Comparison of ENCODE assay signal across 25 cellular contexts in genomic region chr11:10429526-10429925, GRCh38. TPM values are rescaled to one million over a fixed set of nuclear protein-coding genes. Genes with fewer than 3 reads are reported as not detected.
DNase-seq lines count a peak whose midpoint lies in the region; ATAC-seq, FAIRE-seq and TF ChIP-seq lines count a peak whose summit lies in the region.
"Had no signal": no experiment of that assay in that cellular context is flagged by ENCODE, and none has a peak within 500 bp of the region (broad histone marks: within the 10 kb centered on the region; RNA-seq: fewer than 3 reads in every experiment).

No MANE protein-coding gene starts in this region.

- TF ChIP-seq RAD21 in HCT116 (IDR thresholded peaks at IDR 0.05; ENCODE audit: low read depth) (0 out of 2 replicates have a peak, but pooled peaks have one; percentile 21), K562 (CRISPR knock-in tag; conservative IDR thresholded peaks at IDR 0.05 in 1 of 2, IDR thresholded peaks at IDR 0.05 in 1 of 2) (no peak)

- POLR2A ChIA-PET in A673 (lab: Charles Lee; ENCODE audit: low non-redundant PET) (no interaction called here), HCT116 (lab: Charles Lee) (interaction anchor here (0.9 to 1.3 kb wide), 2 partner anchors 11 to 25 kb away, joined by 3 to 4 read pairs; partner anchors contain the start of gene AMPD3), K562 (lab: Yijun Ruan, JAX) (interaction anchor here (0.7 to 1.7 kb wide), 3 partner anchors 9 to 25 kb away, joined by 3 to 6 read pairs (median 4); partner anchors contain the start of gene AMPD3)

- no peak for FAIRE-seq in K562 (lab: Jason Lieb, UNC)
- FAIRE-seq: A204.1, GM12891, GM18507, HTR-8/SVneo had no signal

- ATAC-seq in HCT116 (no peak), K562 (no peak)
- ATAC-seq: Panc1, SK-N-SH treated with all-trans-retinoic acid at 6 μM for 48 hours had no signal

- H3K4me1 ChIP-seq in A673 (ENCODE audit: insufficient read depth, low read length, poor library complexity, severe bottlenecking) (no peaks in the 10 kb centered on the region), HCT116 (ENCODE audit: control insufficient read depth in 1 of 2, insufficient read depth in 2 of 2, low read length in 2 of 2) (no peaks in the 10 kb centered on the region), K562 (replicated peaks in 1 of 2; ENCODE audit: control insufficient read depth in 2 of 2, insufficient read depth in 2 of 2, low read length in 2 of 2) (no peaks in the 10 kb centered on the region), stomach (no peaks in the 10 kb centered on the region)
- H3K4me1 ChIP-seq: BE2C had no signal

- H3K27ac ChIP-seq in A673 (ENCODE audit: low read depth, low read length, poor library complexity, severe bottlenecking) (no peak overlapping the region), HCT116 (ENCODE audit: low read depth, low read length) (no peak overlapping the region), K562 (ENCODE audit: extremely low read depth, low read depth, low read length) (no peak overlapping the region), stomach (no peak overlapping the region)
- H3K27ac ChIP-seq: GM23248 had no signal

- H4K20me1 ChIP-seq in HCT116 (ENCODE audit: insufficient read depth) = no peaks in the 10 kb centered on the region
- H4K20me1 ChIP-seq in K562 (replicated peaks; ENCODE audit: control insufficient read depth, insufficient read depth, low read length) = no peaks in the 10 kb centered on the region

- H3K9me2 ChIP-seq in HCT116 (ENCODE audit: insufficient read depth) = no peaks in the 10 kb centered on the region

- CTCF ChIA-PET in A673 (lab: Charles Lee) = no interaction called here
- CTCF ChIA-PET in HCT116 (lab: Charles Lee) = interaction anchor here (1.0 to 1.1 kb wide), 2 partner anchors 13 to 25 kb away, joined by 3 read pairs; partner anchors contain the start of gene AMPD3
- CTCF ChIA-PET in K562 (lab: Yijun Ruan, JAX; ENCODE audit: low intra/inter-chr PET ratio) = no interaction called here

- no peaks in the 10 kb centered on the region for H3K36me3 ChIP-seq in A673 (ENCODE audit: insufficient read depth, low read length, poor library complexity, severe bottlenecking)
- no peaks in the 10 kb centered on the region for H3K36me3 ChIP-seq in HCT116 (ENCODE audit: control insufficient read depth in 1 of 2, insufficient read depth in 2 of 2, low read length in 2 of 2)
- H3K36me3 ChIP-seq in K562 (ENCODE audit: control insufficient read depth, insufficient read depth, low read length) = no peaks in the 10 kb centered on the region
- H3K36me3 ChIP-seq in stomach = no peaks in the 10 kb centered on the region
- H3K36me3 ChIP-seq: BE2C had no signal

- intact Hi-C loops in A673 (cut with micrococcal nuclease; ENCODE audit: unreplicated experiment) (no loop called here), HCT116 (cut with micrococcal nuclease) (no loop called here), K562 (cut with micrococcal nuclease) (no loop called here), stomach (cut with DNase I; ENCODE audit: low total_unique reads) (no loop called here)

- no peak for TF ChIP-seq EP300 in K562 (IDR thresholded peaks at IDR 0.05; ENCODE audit: low read length)
- TF ChIP-seq EP300 in stomach (IDR thresholded peaks at IDR 0.05) = no peak

- no peaks in the 10 kb centered on the region for H3K9me1 ChIP-seq in K562 (ENCODE audit: control insufficient read depth, insufficient read depth, low read length)

- WGBS in K562 (ENCODE audit: insufficient coverage, low coverage, missing lambda C conversion rate) = 8% methylated on average over 2 of the region's 2 CpGs
- WGBS in stomach, 5 donors = 87 to 98% (median 94%) methylated on average over 2 of the region's 2 CpGs

- peak; percentile 38 for DNase-seq in A673 (ENCODE audit: low spot score)
- DNase-seq in HCT116 (ENCODE audit: low read depth, low spot score) = no peak
- peak; percentile 94 for DNase-seq in NCI-H524 treated with DMSO at 0.1 percent for 48 hours (lab: John Stamatoyannopoulos, UW)
- no peak for DNase-seq in K562 (ENCODE audit: extremely low read depth in 1 of 4, low spot score in 3 of 4)
- DNase-seq in HuH-7.5 (ENCODE audit: low spot score) = no peak
- DNase-seq in stomach = no peak
- DNase-seq in retina = no peak
- DNase-seq: BE2C, DMS 273 treated with DMSO at 0.1 percent for 48 hours, DMS79 treated with DMSO at 0.1 percent for 48 hours, GM23248, HCEC 1CT, Karpas-422, NCI-H1417 treated with DMSO at 0.1 percent for 48 hours, NCI-H1930, NCI-H2171, NCI-H345, NCI-H526, SIG-M5 had no signal

- H3K9ac ChIP-seq in HCT116 (ENCODE audit: low read length) = no peak overlapping the region
- no peak overlapping the region for H3K9ac ChIP-seq in K562 (ENCODE audit: insufficient read depth in 1 of 2, low read depth in 2 of 2, low read length in 2 of 2)
- H3K9ac ChIP-seq: GM23248 had no signal

- H3K27me3 ChIP-seq in A673 (replicated peaks; ENCODE audit: insufficient read depth, low read depth, low read length, poor library complexity) (no peaks in the 10 kb centered on the region), HCT116 (ENCODE audit: insufficient read depth, low read length) (no peaks in the 10 kb centered on the region), K562 (ENCODE audit: control insufficient read depth in 2 of 2, insufficient read depth in 2 of 2, low read length in 2 of 2) (peaks cover 0 to 5% of the 10 kb centered on the region in 2 experiments; a peak in 2 of 5 replicates), stomach (peaks cover 0 to 22% (median 3%) of the 10 kb centered on the region in 3 donors)
- H3K27me3 ChIP-seq: BE2C had no signal

- RAD21 ChIA-PET in HCT116 (lab: Charles Lee; ENCODE audit: low non-redundant PET in 1 of 2, low total read pairs in 2 of 2, uncharacterized antibody in 2 of 2, unreplicated experiment in 2 of 2) = no interaction called here

- BruUV-seq in A673 (replicated peaks; lab: Mats Ljungman, UMichigan) (no TSS peak), HCT116 (replicated peaks; lab: Mats Ljungman, UMichigan) (no TSS peak), K562 (replicated peaks; lab: Mats Ljungman, UMichigan) (no TSS peak)

- in situ Hi-C loops in K562 (cut with MboI) = no loop called here

- H3K79me2 ChIP-seq in HCT116 (ENCODE audit: insufficient read depth, low read length) (no peaks in the 10 kb centered on the region), K562 (ENCODE audit: control insufficient read depth, insufficient read depth, low read length) (no peaks in the 10 kb centered on the region)

- H3K4me2 ChIP-seq in HCT116 (ENCODE audit: low read length) = no peak overlapping the region
- H3K4me2 ChIP-seq in K562 (ENCODE audit: insufficient read depth, low read length) = no peak overlapping the region

- H3K9me3 ChIP-seq in A673 (ENCODE audit: low read depth, low read length, poor library complexity, severe bottlenecking) = no peaks in the 10 kb centered on the region
- no peaks in the 10 kb centered on the region for H3K9me3 ChIP-seq in HCT116 (ENCODE audit: control insufficient read depth in 1 of 2, insufficient read depth in 1 of 2, low read depth in 1 of 2, low read length in 2 of 2)
- H3K9me3 ChIP-seq in K562 (replicated peaks; ENCODE audit: control insufficient read depth, insufficient read depth, low read depth, low read length) = no peaks in the 10 kb centered on the region
- H3K9me3 ChIP-seq in stomach = peaks cover 0 to 5% (median 0%) of the 10 kb centered on the region in 4 donors
- H3K9me3 ChIP-seq: BE2C had no signal

- no peak for TF ChIP-seq CTCF in A673 (conservative IDR thresholded peaks at IDR 0.05; ENCODE audit: low read depth, low read length)
- no peak for TF ChIP-seq CTCF in HCT116 (IDR thresholded peaks at IDR 0.05 in 2 of 3, conservative IDR thresholded peaks at IDR 0.05 in 1 of 3; ENCODE audit: borderline replicate concordance in 1 of 3, insufficient read depth in 1 of 3, low read depth in 2 of 3, low read length in 2 of 3)
- TF ChIP-seq CTCF in K562 (IDR thresholded peaks at IDR 0.05 in 2 of 3, conservative IDR thresholded peaks at IDR 0.05 in 1 of 3; ENCODE audit: insufficient read depth in 2 of 3, low read depth in 1 of 3, low read length in 3 of 3) = no peak
- no peak for TF ChIP-seq CTCF in stomach (IDR thresholded peaks at IDR 0.05)

- no peak overlapping the region for H3K4me3 ChIP-seq in A673 (ENCODE audit: low read depth, low read length, poor library complexity, severe bottlenecking)
- no peak overlapping the region for H3K4me3 ChIP-seq in HCT116 (replicated peaks in 1 of 2; ENCODE audit: low read depth in 1 of 2, low read length in 2 of 2)
- H3K4me3 ChIP-seq in K562 = no peak overlapping the region
- no peak overlapping the region for H3K4me3 ChIP-seq in stomach
- H3K4me3 ChIP-seq: GM23248 had no signal

- TF ChIP-seq POLR2A in HCT116 (IDR thresholded peaks at IDR 0.05; ENCODE audit: borderline replicate concordance, extremely low read depth, insufficient read depth, insufficient read length) (no peak), K562 (conservative IDR thresholded peaks at IDR 0.05) (no peak), stomach (IDR thresholded peaks at IDR 0.05) (no peak)

- H2AFZ ChIP-seq in HCT116 (ENCODE audit: low read depth, low read length, poor library complexity, severe bottlenecking) (no peak overlapping the region), K562 (ENCODE audit: low read depth, low read length) (0 out of 2 replicates have a peak overlapping the region, but pooled peaks have one; percentile 20)
- H2AFZ ChIP-seq: GM23248 had no signal

TF ChIP-seq in K562, 482 proteins besides CTCF, POLR2A, EP300 and RAD21 (continues in another document):
- TF ChIP-seq ZNF217 (CRISPR knock-in tag; IDR thresholded peaks at IDR 0.05) (no peak), ZNF143 (CRISPR knock-in tag; IDR thresholded peaks at IDR 0.05) (no peak)

RNA-seq across cellular contexts. Expression of gene AMPD3, which starts 25.5 kb away (rescaled TPM):
- total RNA-seq in A673 (2021) (0.19 and 0.42 TPM in 2 replicates), HCT116 (2021; ENCODE audit: unreplicated experiment) (25.9 TPM), K562 (2014; rRNA removed) (11.2 and 14.2 TPM in 2 replicates), K562 (2014; rRNA removed; fragmentation: Illumina TruSeq; extraction: Trizol) (7.1 and 7.8 TPM in 2 replicates), K562 (2015; rRNA removed; fragmentation: Illumina TruSeq; extraction: Trizol) (6.1 and 7.2 TPM in 2 replicates), K562 (2021) (17.3 and 17.9 TPM in 2 replicates), stomach (10 to 100 TPM in 3 of 5 donors, 1 to 10 TPM in 2; 7.7 to 20.4 (median 14.2) TPM)
- polyA plus RNA-seq in HCT116 (2012) = 10.8 and 12.3 TPM in 2 replicates
- total RNA-seq in K562 (2011; cell fraction: chromatin; rRNA removed; ENCODE audit: low replicate concordance) = 55.3 and 77.7 TPM in 2 replicates
- 41.2 and 45.5 TPM in 2 replicates for total RNA-seq in K562 (2011; cell fraction: nucleolus; rRNA removed)
- 42.5 and 52.8 TPM in 2 replicates for total RNA-seq in K562 (2011; cell fraction: nucleoplasm; rRNA removed)
- polyA plus RNA-seq in K562 (2011; rRNA removed) (22.2 and 23.6 TPM in 2 replicates), K562 (2014; fragmentation: Illumina TruSeq; extraction: Trizol) (15.3 and 19.7 TPM in 2 replicates), K562 (2014; fragmentation: Nextera tagmentation; extraction: Ambion mirVana) (1 to 10 TPM; 4.4 to 6.0 TPM), K562 (2014; rRNA removed) (12.8 and 13.4 TPM in 2 replicates), stomach (1 to 10 TPM; 4.1 to 6.6 (median 5.2) TPM)
- 17.5 and 39.4 TPM in 2 replicates for polyA plus RNA-seq in K562 (2011; cell fraction: cytosol; rRNA removed)
- polyA plus RNA-seq in K562 (2011; cell fraction: nucleus; rRNA removed) = 47.3 and 74.7 TPM in 2 replicates
- 10.7 and 13.0 TPM in 2 replicates for polyA plus RNA-seq in K562 (2012)
- 13.6 and 15.4 TPM in 2 replicates for polyA minus RNA-seq in K562 (2011; rRNA and poly(A)+ RNA removed)
- polyA minus RNA-seq in K562 (2011; cell fraction: cytosol; rRNA and poly(A)+ RNA removed) = 12.5 and 18.0 TPM in 2 replicates
- polyA minus RNA-seq in K562 (2011; cell fraction: nucleus; rRNA and poly(A)+ RNA removed) = 30.7 and 31.7 TPM in 2 replicates

Comparison
In these comparisons a context has a peak if more than half of its experiments do, and no peak if none do; other contexts are left out.
1. DNase-seq: peak in A673 (single experiment) and NCI-H524 treated with DMSO at 0.1 percent for 48 hours (single experiment); none in HCT116 (single experiment), K562 (0 of 4), HuH-7.5 (single experiment), stomach (single experiment) and retina (single experiment).